Comparison of ENCODE assay signal across 29 cellular contexts in the genomic region with DNA sequence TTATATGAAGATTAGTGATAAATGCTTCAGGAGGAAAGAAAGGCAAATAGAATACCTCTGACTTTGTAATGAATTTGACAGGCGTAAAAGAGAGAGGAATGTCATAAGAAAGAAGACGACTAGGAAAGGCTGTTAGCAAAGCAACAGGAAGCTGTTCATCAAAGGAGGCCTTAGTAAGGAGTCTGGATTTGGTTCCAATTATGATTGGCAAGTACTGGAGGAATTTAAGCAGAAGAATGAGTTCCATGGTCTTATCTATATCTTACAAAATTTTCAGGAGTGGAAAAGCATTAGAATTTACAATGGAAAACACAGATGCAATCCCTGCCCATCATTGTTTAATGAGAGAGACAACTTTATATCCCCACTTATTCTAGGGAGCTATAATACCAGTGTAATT.
"Had no signal": no experiment of that assay in that cellular context is flagged by ENCODE, and none has a peak within 500 bp of the region (broad histone marks: within the 10 kb centered on the region; RNA-seq: fewer than 3 reads in every experiment).

No MANE protein-coding gene starts in this region.

- H3K9me3 Mint-ChIP-seq: activated CD8-positive, alpha-beta T cell treated with anti-CD3 and anti-CD28 coated beads for 36 hours; activated T-cell treated with anti-CD3 and anti-CD28 coated beads, Interleukin-2, amount 50 U/mL, for 72 hours; brain; effector memory CD8-positive, alpha-beta T cell; naive thymus-derived CD4-positive, alpha-beta T cell; stimulated activated effector memory CD8-positive, alpha-beta T cell treated with anti-CD3 and anti-CD28 coated beads, Interleukin-12 subunit alpha, Interleukin-12 subunit beta, amount 100 ng/mL, for 72 hours; stimulated activated naive CD8-positive, alpha-beta T cell treated with anti-CD3 and anti-CD28 coated beads, Interleukin-15, Interleukin-2, amounts not matched to agents 100 ng/mL and 50 ng/mL, for 24 hours; T-helper 1 cell treated with Interleukin-12 subunit alpha and Interleukin-12 subunit beta and Interleukin-4 antibody, amounts not matched to agents 30 μg/mL and 1 μg/mL, for 36 hours had no signal

- H3K9me3 ChIP-seq: ascending aorta, gastrocnemius medialis, left ventricle myocardium inferior, thoracic aorta had no signal

- DNase-seq: activated CD4-positive, alpha-beta T cell treated with anti-CD3 and anti-CD28 coated beads, Interleukin-2, amount 50 U/mL, for 1 hour; activated CD4-positive, CD25-positive, alpha-beta regulatory T cell treated with anti-CD3 and anti-CD28 coated beads, Interleukin-2, amount 50 U/mL, for 72 hours; activated CD8-positive, alpha-beta T cell treated with anti-CD3 and anti-CD28 coated beads for 36 hours; activated effector memory CD4-positive, alpha-beta T cell treated with Interleukin-2 at 50 U/mL for 16 hours; activated naive CD4-positive, alpha-beta T cell treated with Interleukin-2 at 50 U/mL for 16 hours; activated T-cell treated with anti-CD3 and anti-CD28 coated beads for 4 hours; activated T-cell treated with anti-CD3 and anti-CD28 coated beads, Interleukin-2, amount 50 U/mL, for 72 hours; cortex of kidney; effector memory CD8-positive, alpha-beta T cell; gastrocnemius medialis; glutamatergic neuron; islet precursor cell; left ventricle myocardium inferior; naive thymus-derived CD4-positive, alpha-beta T cell; stimulated activated CD4-positive, alpha-beta T cell treated with anti-CD3 and anti-CD28 coated beads, Interleukin-12 subunit alpha, Interleukin-12 subunit beta, amount 100 ng/mL, for 4 hours; stimulated activated CD4-positive, alpha-beta T cell treated with anti-CD3 and anti-CD28 coated beads, Interleukin-4, amount 100 ng/mL, for 24 hours; SW 1271; T1000; trophoblast cell; WERI-Rb-1 had no signal

- ATAC-seq: activated CD8-positive, alpha-beta T cell treated with anti-CD3 and anti-CD28 coated beads for 36 hours; activated T-cell treated with anti-CD3 and anti-CD28 coated beads, Interleukin-2, amount 50 U/mL, for 72 hours; effector memory CD8-positive, alpha-beta T cell; gastrocnemius medialis; naive thymus-derived CD4-positive, alpha-beta T cell; sciatic nerve; stimulated activated effector memory CD8-positive, alpha-beta T cell treated with anti-CD3 and anti-CD28 coated beads, Interleukin-12 subunit alpha, Interleukin-12 subunit beta, amount 100 ng/mL, for 72 hours had no signal

- H3K27ac Mint-ChIP-seq: activated CD8-positive, alpha-beta T cell treated with anti-CD3 and anti-CD28 coated beads for 36 hours; activated naive CD8-positive, alpha-beta T cell; brain; effector memory CD8-positive, alpha-beta T cell; naive thymus-derived CD4-positive, alpha-beta T cell; stimulated activated effector memory CD8-positive, alpha-beta T cell treated with anti-CD3 and anti-CD28 coated beads, Interleukin-12 subunit alpha, Interleukin-12 subunit beta, amount 100 ng/mL, for 72 hours; stimulated activated naive CD8-positive, alpha-beta T cell treated with anti-CD3 and anti-CD28 coated beads, Interleukin-15, Interleukin-2, amounts not matched to agents 100 ng/mL and 50 ng/mL, for 24 hours; T-helper 1 cell treated with Interleukin-12 subunit alpha and Interleukin-12 subunit beta and Interleukin-4 antibody, amounts not matched to agents 30 μg/mL and 1 μg/mL, for 36 hours had no signal

- H3K27me3 ChIP-seq: ascending aorta, gastrocnemius medialis had no signal

- H3K27me3 Mint-ChIP-seq: activated CD8-positive, alpha-beta T cell treated with anti-CD3 and anti-CD28 coated beads for 36 hours; activated naive CD8-positive, alpha-beta T cell; brain; effector memory CD8-positive, alpha-beta T cell; naive thymus-derived CD4-positive, alpha-beta T cell; stimulated activated naive CD8-positive, alpha-beta T cell treated with anti-CD3 and anti-CD28 coated beads, Interleukin-15, Interleukin-2, amounts not matched to agents 100 ng/mL and 50 ng/mL, for 24 hours had no signal

- H3K4me1 ChIP-seq: ascending aorta, gastrocnemius medialis had no signal

- H3K27ac ChIP-seq: ascending aorta, gastrocnemius medialis, thoracic aorta, WERI-Rb-1 had no signal

- H3K4me3 ChIP-seq: ascending aorta, gastrocnemius medialis, left ventricle myocardium inferior, skin epidermis, thoracic aorta had no signal

- H3K4me3 Mint-ChIP-seq: activated CD8-positive, alpha-beta T cell treated with anti-CD3 and anti-CD28 coated beads for 36 hours; activated naive CD8-positive, alpha-beta T cell; activated T-cell treated with anti-CD3 and anti-CD28 coated beads, Interleukin-2, amount 50 U/mL, for 72 hours; brain; effector memory CD8-positive, alpha-beta T cell; naive thymus-derived CD4-positive, alpha-beta T cell; stimulated activated effector memory CD8-positive, alpha-beta T cell treated with anti-CD3 and anti-CD28 coated beads, Interleukin-12 subunit alpha, Interleukin-12 subunit beta, amount 100 ng/mL, for 72 hours; stimulated activated naive CD8-positive, alpha-beta T cell treated with anti-CD3 and anti-CD28 coated beads, Interleukin-15, Interleukin-2, amounts not matched to agents 100 ng/mL and 50 ng/mL, for 24 hours; T-helper 1 cell treated with Interleukin-12 subunit alpha and Interleukin-12 subunit beta and Interleukin-4 antibody, amounts not matched to agents 30 μg/mL and 1 μg/mL, for 36 hours had no signal

- H3K36me3 ChIP-seq: gastrocnemius medialis, WERI-Rb-1 had no signal
